8 cellular contexts compared by ENCODE assay signal in the genomic region with DNA sequence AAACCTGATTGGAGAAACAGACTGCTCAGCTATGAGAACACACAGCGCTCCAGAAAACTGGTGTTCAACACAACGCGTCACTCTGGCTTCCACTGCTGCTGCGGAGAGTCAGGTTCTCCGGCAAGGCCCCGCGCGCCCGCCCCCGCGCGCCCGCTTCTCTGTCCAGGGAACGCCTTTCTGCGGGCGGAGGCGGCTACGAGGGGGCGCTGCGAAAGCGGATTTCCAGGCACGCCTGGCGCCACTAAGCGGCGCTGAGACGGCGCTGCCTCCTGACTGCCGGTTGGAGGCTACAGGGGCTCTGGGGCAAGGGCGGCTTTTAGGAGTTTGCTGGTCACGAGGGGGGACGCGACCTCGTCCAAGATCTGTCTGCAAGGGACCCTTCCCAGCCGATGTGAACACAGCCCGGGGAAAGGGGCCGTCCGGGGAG. TPM values are rescaled to one million over a fixed set of nuclear protein-coding genes. Genes with fewer than 3 reads are reported as not detected.
A peak's percentile ranks its signal among the peaks of the same experiment; 100 is the strongest.
DNase-seq lines count a peak whose midpoint lies in the region; ATAC-seq and TF ChIP-seq lines count a peak whose summit lies in the region.
"Not testable (repeated sequence)": the region's sequence is repeated elsewhere in the genome, so short reads cannot be mapped to it uniquely, and the experiment has no call there.

No MANE protein-coding gene starts in this region.

- in situ Hi-C loops in KBM-7 (cut with MboI; ENCODE audit: low pct_unique_long_range_greater_than_20kb, low sequenced_read_pairs): not testable (repeated sequence)

- not testable (repeated sequence) for H3K9me3 Mint-ChIP-seq in activated T-helper 2 cell treated with anti-CD3 and anti-CD28 coated beads, Interferon-gamma antibody, Interleukin-2, Interleukin-4, amounts not matched to agents 10 μg/mL and 5 μg/mL and 100 μg/mL, durations not matched to agents 14 hours and 24 hours and 36 hours

- BruUV-seq in A673 (replicated peaks; lab: Mats Ljungman, UMichigan): not testable (repeated sequence)

- POLR2A ChIA-PET in A673 (lab: Charles Lee; ENCODE audit: low non-redundant PET): not testable (repeated sequence)

- not testable (repeated sequence) for H3K27me3 Mint-ChIP-seq in activated T-helper 2 cell treated with anti-CD3 and anti-CD28 coated beads, Interferon-gamma antibody, Interleukin-2, Interleukin-4, amounts not matched to agents 10 μg/mL and 5 μg/mL and 100 μg/mL, durations not matched to agents 14 hours and 24 hours and 36 hours (ENCODE audit: low read depth)

- H3K27ac Mint-ChIP-seq in activated T-helper 2 cell treated with anti-CD3 and anti-CD28 coated beads, Interferon-gamma antibody, Interleukin-2, Interleukin-4, amounts not matched to agents 10 μg/mL and 5 μg/mL and 100 μg/mL, durations not matched to agents 14 hours and 24 hours and 36 hours: peak overlapping the region; percentile 85

- H3K36me3 Mint-ChIP-seq in activated T-helper 2 cell treated with anti-CD3 and anti-CD28 coated beads, Interferon-gamma antibody, Interleukin-2, Interleukin-4, amounts not matched to agents 10 μg/mL and 5 μg/mL and 100 μg/mL, durations not matched to agents 14 hours and 24 hours and 36 hours (ENCODE audit: low read depth): not testable (repeated sequence)

- not testable (repeated sequence) for H3K27me3 ChIP-seq in A673 (replicated peaks; ENCODE audit: insufficient read depth, low read depth, low read length, poor library complexity)

- intact Hi-C loops in A673 (cut with micrococcal nuclease; ENCODE audit: unreplicated experiment); activated T-helper 2 cell treated with anti-CD3 and anti-CD28 coated beads, Interferon-gamma antibody, Interleukin-2, Interleukin-4, amounts not matched to agents 10 μg/mL and 5 μg/mL and 100 μg/mL, durations not matched to agents 14 hours and 24 hours and 36 hours (cut with micrococcal nuclease): not testable (repeated sequence)

- H3K4me1 ChIP-seq in A673 (ENCODE audit: insufficient read depth, low read length, poor library complexity, severe bottlenecking): not testable (repeated sequence)

- H3K4me3 Mint-ChIP-seq in activated T-helper 2 cell treated with anti-CD3 and anti-CD28 coated beads, Interferon-gamma antibody, Interleukin-2, Interleukin-4, amounts not matched to agents 10 μg/mL and 5 μg/mL and 100 μg/mL, durations not matched to agents 14 hours and 24 hours and 36 hours (ENCODE audit: low read depth): peak overlapping the region; percentile 69

- not testable (repeated sequence) for H3K36me3 ChIP-seq in A673 (ENCODE audit: insufficient read depth, low read length, poor library complexity, severe bottlenecking)

- CTCF ChIA-PET in A673 (lab: Charles Lee): not testable (repeated sequence)

- TF ChIP-seq CTCF in A673 (conservative IDR thresholded peaks at IDR 0.05; ENCODE audit: low read depth, low read length): peak; percentile 46
- peak; percentile 28 for TF ChIP-seq CTCF in epithelial cell of proximal tubule (conservative IDR thresholded peaks at IDR 0.05; ENCODE audit: low read depth, low read length)

- DNase-seq in A673 (ENCODE audit: low spot score) (peak; percentile 46), KBM-7 (peak; percentile 47), RPMI7951 (ENCODE audit: low read depth) (peak; percentile 53), left lobe of liver (ENCODE audit: low spot score) (peak; percentile 74), renal cortical epithelial cell (ENCODE audit: low read depth) (peak; percentile 53)
- DNase-seq in activated T-helper 2 cell treated with anti-CD3 and anti-CD28 coated beads, Interferon-gamma antibody, Interleukin-2, Interleukin-4, amounts not matched to agents 10 μg/mL and 5 μg/mL and 100 μg/mL, durations not matched to agents 14 hours and 24 hours and 36 hours (ENCODE audit: low spot score); epithelial cell of proximal tubule (ENCODE audit: low read depth): not testable (repeated sequence)

- ATAC-seq in GM18867 (IDR thresholded peaks at IDR 0.05; ENCODE audit: unreplicated experiment) (peak; percentile 71), left lobe of liver (peak; percentile 89)

- not testable (repeated sequence) for H3K9me3 ChIP-seq in A673 (ENCODE audit: low read depth, low read length, poor library complexity, severe bottlenecking)

- not testable (repeated sequence) for H3K27ac ChIP-seq in A673 (ENCODE audit: low read depth, low read length, poor library complexity, severe bottlenecking)

- H3K4me3 ChIP-seq in A673 (ENCODE audit: low read depth, low read length, poor library complexity, severe bottlenecking): peak overlapping the region; percentile 23
- peak overlapping the region; percentile 27 for H3K4me3 ChIP-seq in epithelial cell of proximal tubule (ENCODE audit: low read depth, low read length)

- peaks cover 19% of the 10 kb centered on the region for H3K4me1 Mint-ChIP-seq in activated T-helper 2 cell treated with anti-CD3 and anti-CD28 coated beads, Interferon-gamma antibody, Interleukin-2, Interleukin-4, amounts not matched to agents 10 μg/mL and 5 μg/mL and 100 μg/mL, durations not matched to agents 14 hours and 24 hours and 36 hours (ENCODE audit: low read depth)

RNA-seq across cellular contexts. Expression of a gene that starts 22.6 kb away (rescaled TPM):
- total RNA-seq in A673 (2021) (not detected in 2 replicates), epithelial cell of proximal tubule (1.4 and 6.0 TPM in 2 replicates), left lobe of liver (1.7 TPM), renal cortical epithelial cell (0.30 and 6.1 TPM in 2 replicates)
- 0.12 and 0.29 TPM in 2 replicates for total RNA-seq in RPMI7951 (2014; rRNA removed; shearing (Covaris generic))
- 7.0 and 7.5 TPM in 2 replicates for total RNA-seq in activated T-helper 2 cell treated with anti-CD3 and anti-CD28 coated beads, Interferon-gamma antibody, Interleukin-2, Interleukin-4, amounts not matched to agents 10 μg/mL and 5 μg/mL and 100 μg/mL, durations not matched to agents 14 hours and 24 hours and 36 hours

RNA-seq across cellular contexts. Expression of a gene that starts 30.2 kb away (rescaled TPM):
- not detected in 2 replicates for total RNA-seq in A673 (2021)
- not detected in 2 replicates for total RNA-seq in RPMI7951 (2014; rRNA removed; shearing (Covaris generic))
- total RNA-seq in activated T-helper 2 cell treated with anti-CD3 and anti-CD28 coated beads, Interferon-gamma antibody, Interleukin-2, Interleukin-4, amounts not matched to agents 10 μg/mL and 5 μg/mL and 100 μg/mL, durations not matched to agents 14 hours and 24 hours and 36 hours: not detected in 2 replicates
- total RNA-seq in epithelial cell of proximal tubule: not detected in 2 replicates
- not detected for total RNA-seq in left lobe of liver
- not detected in 2 replicates for total RNA-seq in renal cortical epithelial cell
